Comparison of ENCODE assay signal across 9 cellular contexts in the genomic region with DNA sequence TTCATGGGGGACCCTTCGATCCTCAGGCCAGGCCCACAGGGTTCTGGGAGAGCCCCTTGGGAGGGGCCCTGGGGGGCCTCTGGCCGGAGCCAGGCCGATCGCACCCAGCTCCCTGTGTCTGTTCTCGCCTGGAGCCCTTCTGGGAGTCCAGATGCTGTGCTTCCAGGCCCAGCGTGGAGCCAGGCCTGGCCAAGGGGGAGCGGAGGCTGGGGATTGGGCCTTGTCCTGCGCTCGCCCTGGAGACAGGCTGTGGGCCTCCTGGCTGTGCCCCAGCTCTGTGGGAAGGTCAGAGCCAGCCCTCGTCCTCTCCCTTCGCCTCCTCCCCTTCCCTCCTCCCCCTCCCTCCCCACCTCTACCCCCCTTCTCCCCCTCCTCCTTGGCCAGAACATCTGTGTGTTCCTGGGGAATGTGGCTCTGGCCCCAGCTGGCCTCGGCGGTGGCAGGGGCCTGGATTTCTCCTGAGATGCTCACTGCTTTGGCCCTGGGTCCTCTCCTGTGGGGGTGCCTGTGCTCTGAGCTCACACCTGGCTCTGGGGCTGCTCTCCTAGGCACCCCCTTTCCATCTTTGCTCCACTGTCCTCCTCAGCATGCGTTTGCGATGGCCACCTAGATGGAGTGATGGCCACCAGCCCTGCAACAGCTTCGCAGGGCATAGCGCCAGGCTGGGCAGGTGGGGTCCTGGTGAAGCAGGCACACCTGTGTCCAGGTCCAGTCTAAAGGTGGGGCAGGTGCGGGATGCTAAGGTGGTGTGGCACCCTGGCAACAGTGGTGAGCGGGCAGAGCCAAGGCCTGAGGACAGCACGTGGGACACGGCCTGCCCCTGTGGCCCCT.
DNase-seq lines count a peak whose midpoint lies in the region; ATAC-seq, FAIRE-seq and TF ChIP-seq lines count a peak whose summit lies in the region.
"Had no signal": no experiment of that assay in that cellular context is flagged by ENCODE, and none has a peak within 500 bp of the region (broad histone marks: within the 10 kb centered on the region; RNA-seq: fewer than 3 reads in every experiment).

No MANE protein-coding gene starts in this region.

- H2BK12ac ChIP-seq in H1 (ENCODE audit: low read depth, low read length) = peak overlapping the region; percentile 30; the same call in 1 of the 2 replicates
- H2BK12ac ChIP-seq in mesenchymal stem cell (ENCODE audit: low read length in 2 of 2) = peak overlapping the region; percentile 94 to 100

- no peak overlapping the region for H3K56ac ChIP-seq in H1 (replicated peaks; ENCODE audit: insufficient read length, low read depth, low read length)

- H4K8ac ChIP-seq in H1 (ENCODE audit: extremely low read depth, insufficient read depth, low read length) (peak overlapping the region; percentile 41), mesenchymal stem cell (ENCODE audit: low read length) (peak overlapping the region; percentile 97)

- H3K18ac ChIP-seq in H1 (ENCODE audit: extremely low read depth, low read length) = peak overlapping the region; percentile 5; the same call in 1 of the 2 replicates
- H3K18ac ChIP-seq in mesenchymal stem cell (ENCODE audit: low read depth in 1 of 2, low read length in 2 of 2) = peak overlapping the region; percentile 96 to 98

- H3K79me1 ChIP-seq in H1 (ENCODE audit: low read depth, low read length) (no peaks in the 10 kb centered on the region), mesenchymal stem cell (replicated peaks; ENCODE audit: low read length, poor library complexity, severe bottlenecking) (peaks cover 19% of the 10 kb centered on the region)

- H2AK5ac ChIP-seq in H1 (ENCODE audit: low read depth, low read length) (0 out of 2 replicates have a peak overlapping the region, but pooled peaks have one; percentile 59), mesenchymal stem cell (ENCODE audit: low read length, severe bottlenecking) (peak overlapping the region; percentile 99)

- H3K23ac ChIP-seq in H1 (ENCODE audit: insufficient read length) (no peak overlapping the region), mesenchymal stem cell (ENCODE audit: low read length in 2 of 2) (peak overlapping the region in 1 of 2 experiments; percentile 99)

- no peak for ATAC-seq in activated CD8-positive, alpha-beta T cell treated with anti-CD3 and anti-CD28 coated beads for 36 hours
- ATAC-seq in HG03520 (IDR thresholded peaks at IDR 0.05; ENCODE audit: unreplicated experiment) = no peak

- no peak for TF ChIP-seq RAD21 in H1 (IDR thresholded peaks at IDR 0.05 in 1 of 2, conservative IDR thresholded peaks at IDR 0.05 in 1 of 2; ENCODE audit: low read depth in 2 of 2, low read length in 2 of 2)

- H2BK15ac ChIP-seq in H1 (ENCODE audit: low read length) (peak overlapping the region; percentile 36; the same call in 1 of the 2 replicates), mesenchymal stem cell (ENCODE audit: low read depth, poor library complexity, severe bottlenecking) (peak overlapping the region; percentile 95)

- no peak overlapping the region for H3K27ac Mint-ChIP-seq in activated CD8-positive, alpha-beta T cell treated with anti-CD3 and anti-CD28 coated beads for 36 hours

- H3K4me3 Mint-ChIP-seq in activated CD8-positive, alpha-beta T cell treated with anti-CD3 and anti-CD28 coated beads for 36 hours = no peak overlapping the region

- H3K4me3 ChIP-seq in H1 (ENCODE audit: extremely low read depth in 1 of 4, insufficient read depth in 2 of 4, low read depth in 3 of 4, low read length in 4 of 4) (no peak overlapping the region), mesenchymal stem cell (ENCODE audit: insufficient read depth in 1 of 2, low read depth in 1 of 2, low read length in 2 of 2) (no peak overlapping the region), thyroid gland (replicated peaks in 1 of 3) (no peak overlapping the region)

- H3K27ac ChIP-seq in H1 (ENCODE audit: low read depth, low read length) = peak overlapping the region; percentile 51; the same call in 1 of the 2 replicates
- H3K27ac ChIP-seq in mesenchymal stem cell (ENCODE audit: low read length, poor library complexity, severe bottlenecking) = peak overlapping the region; percentile 98
- H3K27ac ChIP-seq in thyroid gland = peak overlapping the region; percentile 26 to 62 (median 36)

- no peaks in the 10 kb centered on the region for H3K9me3 Mint-ChIP-seq in activated CD8-positive, alpha-beta T cell treated with anti-CD3 and anti-CD28 coated beads for 36 hours

- peak overlapping the region; percentile 85; the same call in 1 of the 2 replicates for H2BK5ac ChIP-seq in H1 (ENCODE audit: low read depth, low read length)
- peak overlapping the region; percentile 95 for H2BK5ac ChIP-seq in mesenchymal stem cell (ENCODE audit: low read depth, low read length, poor library complexity, severe bottlenecking)

- 0 out of 7 replicates have a peak overlapping the region, but pooled peaks of 2 of the 4 experiments have one; percentile 4 for H3K9ac ChIP-seq in H1 (replicated peaks in 1 of 4; ENCODE audit: extremely low read depth in 1 of 4, low read depth in 3 of 4, low read length in 3 of 4)
- peak overlapping the region; percentile 91 for H3K9ac ChIP-seq in mesenchymal stem cell (ENCODE audit: low read length)

- DNase-seq in NCI-H446 treated with DMSO at 0.1 percent for 48 hours (lab: John Stamatoyannopoulos, UW) = peak; percentile 54
- no peak for DNase-seq in H1 (ENCODE audit: low read depth in 1 of 2, low spot score in 2 of 2)
- peak; percentile 95 for DNase-seq in mesenchymal stem cell
- DNase-seq in thyroid gland = peak; percentile 64 to 66
- DNase-seq in activated CD8-positive, alpha-beta T cell treated with anti-CD3 and anti-CD28 coated beads for 36 hours = no peak
- DNase-seq in stimulated activated CD4-positive, alpha-beta T cell treated with anti-CD3 and anti-CD28 coated beads, Interleukin-15, amount 100 ng/mL, for 24 hours = no peak
- DNase-seq: small intestine, T-helper 2 cell had no signal

- intact Hi-C loops in thyroid gland (cut with DNase I) = no loop called here
- intact Hi-C loops in activated CD8-positive, alpha-beta T cell treated with anti-CD3 and anti-CD28 coated beads for 36 hours (cut with micrococcal nuclease) = no loop called here

- H3K4me1 ChIP-seq in H1 (replicated peaks in 1 of 4; ENCODE audit: control insufficient read depth in 3 of 4, insufficient read depth in 4 of 4, low read length in 3 of 4) (peaks cover 3 to 41% (median 30%) of the 10 kb centered on the region in 4 experiments), mesenchymal stem cell (ENCODE audit: control insufficient read depth, insufficient read depth, low read depth, low read length) (peaks cover 72% of the 10 kb centered on the region), thyroid gland (peaks cover 18 to 42% of the 10 kb centered on the region in 2 donors)

- no peak overlapping the region for H2BK120ac ChIP-seq in H1 (replicated peaks; ENCODE audit: low read depth, low read length)
- peak overlapping the region; percentile 97 for H2BK120ac ChIP-seq in mesenchymal stem cell (ENCODE audit: low read depth, low read length)

- no peak for TF ChIP-seq EP300 in H1 (IDR thresholded peaks at IDR 0.05; ENCODE audit: borderline replicate concordance in 1 of 2, low read depth in 2 of 2, low read length in 2 of 2)

- H4K20me1 ChIP-seq in H1 (replicated peaks in 1 of 2; ENCODE audit: control insufficient read depth in 1 of 2, insufficient read depth in 2 of 2, low read length in 2 of 2) = no peaks in the 10 kb centered on the region

- H3K79me2 ChIP-seq in H1 (ENCODE audit: control insufficient read depth in 1 of 2, insufficient read depth in 2 of 2, low read length in 2 of 2) = peaks cover 0 to 10% of the 10 kb centered on the region in 2 experiments; a peak in 1 of 4 replicates

- no peak overlapping the region for H3K14ac ChIP-seq in H1 (ENCODE audit: insufficient read length)
- H3K14ac ChIP-seq in mesenchymal stem cell (ENCODE audit: low read length in 2 of 2) = peak overlapping the region in 1 of 2 experiments; percentile 96

- peak overlapping the region; percentile 45 for H4K5ac ChIP-seq in H1 (ENCODE audit: insufficient read length, low read depth, low read length)

- H3K4ac ChIP-seq in H1 (replicated peaks; ENCODE audit: insufficient read length, low read depth, low read length) (no peak overlapping the region), mesenchymal stem cell (ENCODE audit: low read depth in 1 of 2, low read length in 2 of 2) (peak overlapping the region; percentile 84 to 98)

- no peaks in the 10 kb centered on the region for H3K23me2 ChIP-seq in H1 (ENCODE audit: low read depth, low read length)

- H3K4me2 ChIP-seq in H1 (ENCODE audit: insufficient read depth in 1 of 2, low read depth in 2 of 2, low read length in 2 of 2) = no peak overlapping the region; a peak in 1 of 4 replicates
- H3K4me2 ChIP-seq in mesenchymal stem cell (ENCODE audit: low read length, poor library complexity, severe bottlenecking) = no peak overlapping the region

- no peak; a peak in 1 of 3 replicates for TF ChIP-seq POLR2A in H1 (IDR thresholded peaks at IDR 0.05; ENCODE audit: control extremely low read depth in 1 of 2, low read depth in 2 of 2, low read length in 2 of 2)
- TF ChIP-seq POLR2A in thyroid gland (IDR thresholded peaks at IDR 0.05) = no peak

- CTCF ChIA-PET in H1 (lab: Charles Lee; ENCODE audit: partially characterized antibody) = interaction anchor here (0.6 to 3.6 kb wide), 12 partner anchors 11 to 95 kb away, joined by 3 to 17 read pairs (median 4); no protein-coding TSS in a partner anchor
- CTCF ChIA-PET in activated CD8-positive, alpha-beta T cell treated with anti-CD3 and anti-CD28 coated beads for 36 hours (lab: Charles Lee) = no interaction called here

- H3K27me3 ChIP-seq in H1 (replicated peaks in 1 of 4; ENCODE audit: control insufficient read depth in 3 of 4, extremely low read depth in 1 of 4, insufficient read depth in 3 of 4, low read length in 3 of 4) (no peaks in the 10 kb centered on the region; a peak in 1 of 7 replicates), mesenchymal stem cell (ENCODE audit: control insufficient read depth in 1 of 2, insufficient read depth in 1 of 2, low read length in 2 of 2) (no peaks in the 10 kb centered on the region), thyroid gland (no peaks in the 10 kb centered on the region)

- no peak for FAIRE-seq in H1 (lab: Jason Lieb, UNC)
- FAIRE-seq: small intestine had no signal

- H2AFZ ChIP-seq in H1 (ENCODE audit: low read length) = no peak overlapping the region
- H2AFZ ChIP-seq in mesenchymal stem cell (ENCODE audit: low read depth, low read length) = no peak overlapping the region

- POLR2A ChIA-PET in H1 (lab: Charles Lee; ENCODE audit: partially characterized antibody) = interaction anchor here (1.1 to 2.1 kb wide), 2 partner anchors 16 to 59 kb away, joined by 4 to 5 read pairs; no protein-coding TSS in a partner anchor
- POLR2A ChIA-PET in activated CD8-positive, alpha-beta T cell treated with anti-CD3 and anti-CD28 coated beads for 36 hours (lab: Charles Lee) = no interaction called here

- H3K9me3 ChIP-seq in H1 (ENCODE audit: insufficient read depth in 2 of 2, low read depth in 1 of 2, low read length in 1 of 2) (peaks cover 1 to 6% of the 10 kb centered on the region in 2 experiments; a peak in 1 of 4 replicates), mesenchymal stem cell (ENCODE audit: control insufficient read depth, low read length) (no peaks in the 10 kb centered on the region), thyroid gland (no peaks in the 10 kb centered on the region)

- no peaks in the 10 kb centered on the region for H3K27me3 Mint-ChIP-seq in activated CD8-positive, alpha-beta T cell treated with anti-CD3 and anti-CD28 coated beads for 36 hours

- H2BK20ac ChIP-seq in H1 (ENCODE audit: low read length) = 0 out of 2 replicates have a peak overlapping the region, but pooled peaks have one; percentile 43

- H4K91ac ChIP-seq in H1 (replicated peaks; ENCODE audit: insufficient read length, low read length) (peak overlapping the region; percentile 66), mesenchymal stem cell (ENCODE audit: low read length) (peak overlapping the region; percentile 99)

- H3K4me1 Mint-ChIP-seq in activated CD8-positive, alpha-beta T cell treated with anti-CD3 and anti-CD28 coated beads for 36 hours (ENCODE audit: low read depth) = no peaks in the 10 kb centered on the region

- H3K36me3 Mint-ChIP-seq in activated CD8-positive, alpha-beta T cell treated with anti-CD3 and anti-CD28 coated beads for 36 hours (ENCODE audit: low read depth) = no peaks in the 10 kb centered on the region

- TF ChIP-seq CTCF in H1 (IDR thresholded peaks at IDR 0.05; ENCODE audit: control extremely low read depth in 1 of 3, insufficient read depth in 1 of 3, low read depth in 1 of 3, low read length in 3 of 3) (no peak), thyroid gland (IDR thresholded peaks at IDR 0.05) (no peak)
- no peak for TF ChIP-seq CTCF in activated CD8-positive, alpha-beta T cell treated with anti-CD3 and anti-CD28 coated beads for 36 hours (IDR thresholded peaks at IDR 0.05)

- 80% methylated on average over 16 of the region's 21 CpGs; no CpG with 5 or more reads in 1 of the 2 experiments for WGBS in H1 (ENCODE audit: extremely low coverage in 1 of 2, insufficient coverage in 1 of 2, insufficient read length in 1 of 2, insufficient replicate concordance in 2 of 2, low coverage in 1 of 2, low lambda C conversion rate in 2 of 2, missing lambda C conversion rate in 1 of 2), 2 experiments
- 39% methylated on average over 20 of the region's 21 CpGs for WGBS in mesenchymal stem cell
- WGBS in thyroid gland, 2 donors = 59 to 61% methylated on average over 16 of the region's 21 CpGs

- H3K36me3 ChIP-seq in H1 (ENCODE audit: control insufficient read depth in 2 of 4, insufficient read depth in 4 of 4, low read length in 3 of 4) (no peaks in the 10 kb centered on the region), mesenchymal stem cell (ENCODE audit: control insufficient read depth in 1 of 2, insufficient read depth in 2 of 2, low read depth in 1 of 2, low read length in 2 of 2) (peaks cover 0 to 9% of the 10 kb centered on the region in 2 experiments), thyroid gland (no peaks in the 10 kb centered on the region)

Comparison
In these comparisons a context has a peak if more than half of its experiments do, and no peak if none do; other contexts are left out.
1. DNase-seq: peak in NCI-H446 treated with DMSO at 0.1 percent for 48 hours (single experiment), mesenchymal stem cell (single experiment) and thyroid gland (2 of 2); none in H1 (0 of 2), activated CD8-positive, alpha-beta T cell treated with anti-CD3 and anti-CD28 coated beads for 36 hours (single experiment) and stimulated activated CD4-positive, alpha-beta T cell treated with anti-CD3 and anti-CD28 coated beads, Interleukin-15, amount 100 ng/mL, for 24 hours (single experiment).
2. H3K27ac ChIP-seq: peak in every context shown above with its lines; median percentile 98 in mesenchymal stem cell; 51 in H1; 36 in thyroid gland.